In the genomic region with DNA sequence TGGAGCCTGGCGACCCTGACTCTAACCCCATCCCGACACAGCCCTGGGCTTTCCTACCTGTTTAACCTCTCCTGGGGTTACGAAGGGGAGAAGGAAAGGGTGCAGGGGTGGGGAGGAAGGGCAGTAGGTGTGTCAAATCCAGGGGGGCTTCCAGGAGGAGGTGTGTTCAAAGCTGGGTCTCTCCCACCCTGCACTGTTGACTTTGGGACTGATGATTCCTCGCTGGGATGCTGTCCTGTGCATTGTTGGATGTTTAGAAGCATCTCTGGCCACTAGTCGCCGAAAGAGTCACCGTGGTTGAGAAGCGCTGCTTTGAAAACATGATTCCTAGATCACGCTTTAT, we compare ENCODE assay signal across 13 cellular contexts. TPM values are rescaled to one million over a fixed set of nuclear protein-coding genes. Genes with fewer than 3 reads are reported as not detected.
DNase-seq lines count a peak whose midpoint lies in the region; ATAC-seq and TF ChIP-seq lines count a peak whose summit lies in the region.
"Had no signal": no experiment of that assay in that cellular context is flagged by ENCODE, and none has a peak within 500 bp of the region (broad histone marks: within the 10 kb centered on the region; RNA-seq: fewer than 3 reads in every experiment).

No MANE protein-coding gene starts in this region.

- no peak for ATAC-seq in HG03457 (IDR thresholded peaks at IDR 0.05; ENCODE audit: unreplicated experiment)

- in situ Hi-C loops in GM13977 (cut with MboI; ENCODE audit: low pct_unique_long_range_greater_than_20kb, low sequenced_read_pairs, unreplicated experiment), result loop anchor here (10.0 kb wide), 1 partner anchor 89 kb away; no protein-coding TSS in a partner anchor

- H3K9me3 Mint-ChIP-seq in T-helper 2 cell treated with Interferon-gamma antibody and Interleukin-4, amounts not matched to agents 5 μg/mL and 100 μg/mL, for 36 hours, result no peaks in the 10 kb centered on the region
- H3K9me3 Mint-ChIP-seq in IgD-negative memory B cell, result no peaks in the 10 kb centered on the region

- H3K4me3 ChIP-seq in adrenal gland (no peak overlapping the region), neutrophil (ENCODE audit: low read depth in 1 of 2, low read length in 1 of 2) (peak overlapping the region; percentile 41 to 50)

- no peak for DNase-seq in T-helper 2 cell treated with Interferon-gamma antibody and Interleukin-4, amounts not matched to agents 5 μg/mL and 100 μg/mL, for 36 hours (ENCODE audit: low spot score)
- DNase-seq in T-helper 2 cell (no peak), adrenal gland (no peak), hypothalamus (lab: John Stamatoyannopoulos, UW) (no peak), GM13977 (ENCODE audit: low spot score) (no peak)
- DNase-seq: 8988T, mesenchymal stem cell, NCI-H1105 had no signal

- H3K36me3 ChIP-seq in adrenal gland (replicated peaks in 1 of 2) (no peaks in the 10 kb centered on the region), neutrophil (no peaks in the 10 kb centered on the region)

- H3K9me3 ChIP-seq in adrenal gland (replicated peaks in 1 of 3), result no peaks in the 10 kb centered on the region
- no peaks in the 10 kb centered on the region for H3K9me3 ChIP-seq in neutrophil

- no peak for TF ChIP-seq POLR2A in adrenal gland (IDR thresholded peaks at IDR 0.05)

- TF ChIP-seq CTCF in adrenal gland (IDR thresholded peaks at IDR 0.05) (no peak), neutrophil (IDR thresholded peaks at IDR 0.05) (no peak), GM13977 (IDR thresholded peaks at IDR 0.05; ENCODE audit: extremely low read depth, insufficient read depth, missing control alignments) (no peak)

- peak overlapping the region; percentile 69 for H3K4me3 Mint-ChIP-seq in T-helper 2 cell treated with Interferon-gamma antibody and Interleukin-4, amounts not matched to agents 5 μg/mL and 100 μg/mL, for 36 hours
- H3K4me3 Mint-ChIP-seq in IgD-negative memory B cell, result peak overlapping the region; percentile 72 to 94 (median 85)

- H3K36me3 Mint-ChIP-seq in T-helper 2 cell treated with Interferon-gamma antibody and Interleukin-4, amounts not matched to agents 5 μg/mL and 100 μg/mL, for 36 hours (ENCODE audit: low read depth), result no peaks in the 10 kb centered on the region
- H3K36me3 Mint-ChIP-seq in IgD-negative memory B cell, result no peaks in the 10 kb centered on the region

- H3K27ac Mint-ChIP-seq in T-helper 2 cell treated with Interferon-gamma antibody and Interleukin-4, amounts not matched to agents 5 μg/mL and 100 μg/mL, for 36 hours, result peak overlapping the region; percentile 89
- peak overlapping the region; percentile 97 to 99 (median 98) for H3K27ac Mint-ChIP-seq in IgD-negative memory B cell

- intact Hi-C loops in adrenal gland (cut with DNase I), result no loop called here

- H3K27ac ChIP-seq in adrenal gland (peak overlapping the region in 3 of 5 donors; percentile 3 to 68 (median 5)), neutrophil (peak overlapping the region; percentile 99)

- H3K27me3 ChIP-seq in adrenal gland, result no peaks in the 10 kb centered on the region
- H3K27me3 ChIP-seq in neutrophil, result no peaks in the 10 kb centered on the region

- H3K27me3 Mint-ChIP-seq in T-helper 2 cell treated with Interferon-gamma antibody and Interleukin-4, amounts not matched to agents 5 μg/mL and 100 μg/mL, for 36 hours (ENCODE audit: low read depth), result peaks cover 5% of the 10 kb centered on the region
- peaks cover 4% of the 10 kb centered on the region for H3K27me3 Mint-ChIP-seq in IgD-negative memory B cell

- H3K4me1 Mint-ChIP-seq in T-helper 2 cell treated with Interferon-gamma antibody and Interleukin-4, amounts not matched to agents 5 μg/mL and 100 μg/mL, for 36 hours (ENCODE audit: low read depth), result peaks cover 19% of the 10 kb centered on the region
- peaks cover 46 to 67% (median 58%) of the 10 kb centered on the region in 3 donors for H3K4me1 Mint-ChIP-seq in IgD-negative memory B cell

- H3K4me1 ChIP-seq in adrenal gland (replicated peaks in 1 of 2) (no peaks in the 10 kb centered on the region), neutrophil (ENCODE audit: control insufficient read depth in 1 of 2, insufficient read depth in 1 of 2, low read depth in 1 of 2, low read length in 1 of 2) (peaks cover 58 to 65% of the 10 kb centered on the region in 2 experiments)

- WGBS in adrenal gland, 4 donors, result 74 to 84% (median 78%) methylated on average over 8 to 9 of the region's 9 CpGs

RNA-seq across cellular contexts. Expression of a gene that starts 4.2 kb away (rescaled TPM):
- polyA plus RNA-seq in IgD-negative memory B cell, result 197 TPM
- under 1 TPM in 4 of 8 donors, not detected in 4; 0.39 to 0.61 (median 0.46) TPM for total RNA-seq in adrenal gland
- 1 to 10 TPM in 1 of 3 donors, under 1 TPM in 1, not detected in 1; 0.54 to 2.6 TPM for polyA plus RNA-seq in adrenal gland
- total RNA-seq: osteoblast had no signal

RNA-seq across cellular contexts. Expression of a gene that starts 25.5 kb away (rescaled TPM):
- polyA plus RNA-seq in IgD-negative memory B cell, result 219 TPM
- total RNA-seq in adrenal gland, result 100 to 1,000 TPM in 7 of 8 donors, 10 to 100 TPM in 1; 85.3 to 227 (median 135) TPM
- 100 to 1,000 TPM in 2 of 3 donors, 1 to 10 TPM in 1; 5.6 to 502 (median 471) TPM for polyA plus RNA-seq in adrenal gland

RNA-seq across cellular contexts. Expression of a gene that starts 25.8 kb away (rescaled TPM):
- polyA plus RNA-seq in IgD-negative memory B cell (0.43 TPM), adrenal gland (1 to 10 TPM in 2 of 3 donors, under 1 TPM in 1; 0.26 to 2.2 (median 1.8) TPM)
- total RNA-seq in adrenal gland, result 1 to 10 TPM in 1 of 8 donors, under 1 TPM in 4, not detected in 3; 0.54 to 1.5 (median 0.83) TPM
- total RNA-seq: osteoblast had no signal

RNA-seq across cellular contexts. Expression of a gene that starts 29.3 kb away (rescaled TPM):
- polyA plus RNA-seq in IgD-negative memory B cell (0.73 TPM), adrenal gland (1 to 10 TPM in 1 of 3 donors, under 1 TPM in 2; 0.47 to 1.4 (median 0.48) TPM)
- 1 to 10 TPM in 1 of 8 donors, under 1 TPM in 6, not detected in 1; 0.26 to 1.9 (median 0.56) TPM for total RNA-seq in adrenal gland
- total RNA-seq: cerebellum, osteoblast had no signal

RNA-seq across cellular contexts. Expression of a gene that starts 37.3 kb away (rescaled TPM):
- polyA plus RNA-seq in IgD-negative memory B cell (not detected), adrenal gland (10 to 100 TPM in 2 of 3 donors, not detected in 1; 15.2 to 42.9 TPM)
- total RNA-seq in adrenal gland, result 1 to 10 TPM in 1 of 8 donors, under 1 TPM in 3, not detected in 4; 0.54 to 3.9 (median 0.76) TPM
- total RNA-seq: osteoblast had no signal

Comparison
In these comparisons a context has a peak if more than half of its experiments do, and no peak if none do; other contexts are left out.
1. H3K4me3 ChIP-seq: peak in neutrophil (2 of 2); none in adrenal gland (0 of 4).
2. RNA of a gene that starts 4.2 kb away (polyA plus RNA-seq): 197 TPM in IgD-negative memory B cell (single experiment); 0.54 to 2.6 TPM in adrenal gland; every median in the first group is over 10 times any median in the second.